1 cellular context compared by ENCODE assay signal in the genomic region with DNA sequence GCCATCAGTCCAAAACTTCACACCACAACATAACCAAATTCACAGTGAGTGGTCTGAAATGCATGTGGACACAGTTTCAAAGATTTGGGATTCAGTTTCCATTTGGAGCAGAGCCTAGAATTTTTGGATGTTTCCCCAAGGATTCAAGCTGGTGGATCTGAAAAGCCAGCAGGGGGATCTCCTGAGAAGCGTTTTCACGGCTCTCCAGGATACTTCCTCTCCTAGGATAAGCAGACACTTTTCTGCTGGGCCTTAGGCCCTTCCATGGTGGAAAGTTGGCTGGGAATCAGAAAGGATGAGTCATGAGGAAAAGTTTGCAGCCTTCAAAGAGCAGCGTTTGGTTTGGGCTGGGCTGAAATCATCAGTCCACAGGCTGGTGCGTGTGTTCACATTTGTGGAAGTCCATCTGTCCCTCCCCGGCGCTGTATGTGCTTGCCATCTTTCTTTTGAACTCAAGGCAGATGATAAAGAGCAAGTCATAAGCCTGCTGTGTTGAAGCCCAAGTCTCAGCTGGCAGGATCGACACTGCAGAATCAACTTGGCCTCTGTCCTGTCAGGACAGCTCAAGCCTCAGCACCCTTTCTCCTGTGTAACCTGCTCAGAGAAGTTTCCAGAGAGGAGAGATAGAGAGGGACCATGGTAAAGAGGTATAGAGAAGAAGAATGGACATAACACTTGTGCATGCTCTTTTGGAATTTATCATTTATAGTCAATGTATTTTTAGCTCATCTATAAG.
TF ChIP-seq lines count a peak whose summit lies in the region.

No MANE protein-coding gene starts in this region.

TF ChIP-seq in HCT116, 20 proteins besides CTCF, POLR2A, EP300 and RAD21 (continued from another document):
- TF ChIP-seq, protein P1, sequence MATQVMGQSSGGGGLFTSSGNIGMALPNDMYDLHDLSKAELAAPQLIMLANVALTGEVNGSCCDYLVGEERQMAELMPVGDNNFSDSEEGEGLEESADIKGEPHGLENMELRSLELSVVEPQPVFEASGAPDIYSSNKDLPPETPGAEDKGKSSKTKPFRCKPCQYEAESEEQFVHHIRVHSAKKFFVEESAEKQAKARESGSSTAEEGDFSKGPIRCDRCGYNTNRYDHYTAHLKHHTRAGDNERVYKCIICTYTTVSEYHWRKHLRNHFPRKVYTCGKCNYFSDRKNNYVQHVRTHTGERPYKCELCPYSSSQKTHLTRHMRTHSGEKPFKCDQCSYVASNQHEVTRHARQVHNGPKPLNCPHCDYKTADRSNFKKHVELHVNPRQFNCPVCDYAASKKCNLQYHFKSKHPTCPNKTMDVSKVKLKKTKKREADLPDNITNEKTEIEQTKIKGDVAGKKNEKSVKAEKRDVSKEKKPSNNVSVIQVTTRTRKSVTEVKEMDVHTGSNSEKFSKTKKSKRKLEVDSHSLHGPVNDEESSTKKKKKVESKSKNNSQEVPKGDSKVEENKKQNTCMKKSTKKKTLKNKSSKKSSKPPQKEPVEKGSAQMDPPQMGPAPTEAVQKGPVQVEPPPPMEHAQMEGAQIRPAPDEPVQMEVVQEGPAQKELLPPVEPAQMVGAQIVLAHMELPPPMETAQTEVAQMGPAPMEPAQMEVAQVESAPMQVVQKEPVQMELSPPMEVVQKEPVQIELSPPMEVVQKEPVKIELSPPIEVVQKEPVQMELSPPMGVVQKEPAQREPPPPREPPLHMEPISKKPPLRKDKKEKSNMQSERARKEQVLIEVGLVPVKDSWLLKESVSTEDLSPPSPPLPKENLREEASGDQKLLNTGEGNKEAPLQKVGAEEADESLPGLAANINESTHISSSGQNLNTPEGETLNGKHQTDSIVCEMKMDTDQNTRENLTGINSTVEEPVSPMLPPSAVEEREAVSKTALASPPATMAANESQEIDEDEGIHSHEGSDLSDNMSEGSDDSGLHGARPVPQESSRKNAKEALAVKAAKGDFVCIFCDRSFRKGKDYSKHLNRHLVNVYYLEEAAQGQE (IDR thresholded peaks at IDR 0.05; ENCODE audit: low read depth): no peak
- no peak for TF ChIP-seq EGR1 (IDR thresholded peaks at IDR 0.05; ENCODE audit: low read depth)
